Comparison of ENCODE assay signal across 1 cellular context in genomic region chr11:106021967-106022794, GRCh38.
TF ChIP-seq lines count a peak whose summit lies in the region.

MSANTD4 (minus strand) TSS chr11:106022240; CDS start chr11:106010917, 11,323 bp downstream.

TF ChIP-seq in HEK293, 187 proteins besides CTCF, POLR2A, EP300 and RAD21 (continued from another document and continues in another):
- TF ChIP-seq ZSCAN5A (tag by site-specific recombination; IDR thresholded peaks at IDR 0.05), result no peak
- TF ChIP-seq GLI4 (tag by site-specific recombination; IDR thresholded peaks at IDR 0.05), result no peak
- TF ChIP-seq ZNF777 (tag by site-specific recombination; IDR thresholded peaks at IDR 0.05; ENCODE audit: borderline replicate concordance), result no peak
- no peak for TF ChIP-seq REST (tag by site-specific recombination; IDR thresholded peaks at IDR 0.05)
- no peak for TF ChIP-seq ZNF488 (tag by site-specific recombination; IDR thresholded peaks at IDR 0.05)
- TF ChIP-seq ZFP69B (tag by site-specific recombination; IDR thresholded peaks at IDR 0.05), result no peak
- TF ChIP-seq ZNF169 (tag by site-specific recombination; IDR thresholded peaks at IDR 0.05), result no peak
- peak; percentile 46 for TF ChIP-seq SETDB1 (IDR thresholded peaks at IDR 0.05; ENCODE audit: insufficient read length, low read length)
- TF ChIP-seq INSM2 (tag by site-specific recombination; IDR thresholded peaks at IDR 0.05), result no peak; the same call in 1 of the 2 replicates
- no peak for TF ChIP-seq ZNF529 (tag by site-specific recombination; IDR thresholded peaks at IDR 0.05; ENCODE audit: insufficient replicate concordance)
- no peak for TF ChIP-seq ZNF2 (tag by site-specific recombination; IDR thresholded peaks at IDR 0.05)
- TF ChIP-seq ZNF133 (tag by site-specific recombination; IDR thresholded peaks at IDR 0.05), result no peak
- no peak for TF ChIP-seq ZNF510 (tag by site-specific recombination; IDR thresholded peaks at IDR 0.05; ENCODE audit: insufficient replicate concordance)
- no peak for TF ChIP-seq ZBTB21 (tag by site-specific recombination; IDR thresholded peaks at IDR 0.05)
- TF ChIP-seq ZNF704 (tag by site-specific recombination; IDR thresholded peaks at IDR 0.05), result no peak
- peak; percentile 94 for TF ChIP-seq SP3 (tag by site-specific recombination; IDR thresholded peaks at IDR 0.05)
- TF ChIP-seq ZNF398 (tag by site-specific recombination; IDR thresholded peaks at IDR 0.05), result no peak
- TF ChIP-seq ZNF623 (tag by site-specific recombination; IDR thresholded peaks at IDR 0.05), result no peak
- TF ChIP-seq PRDM2 (tag by site-specific recombination; IDR thresholded peaks at IDR 0.05; ENCODE audit: borderline replicate concordance), result no peak
- TF ChIP-seq ZFP3 (tag by site-specific recombination; IDR thresholded peaks at IDR 0.05; ENCODE audit: low read depth), result no peak
- TF ChIP-seq MZF1 (tag by site-specific recombination; IDR thresholded peaks at IDR 0.05; ENCODE audit: borderline replicate concordance), result no peak
- TF ChIP-seq ZNF416 (tag by site-specific recombination; IDR thresholded peaks at IDR 0.05), result no peak
- peak; percentile 56 for TF ChIP-seq ZBTB26 (tag by site-specific recombination; optimal IDR thresholded peaks at IDR 0.05)
- TF ChIP-seq ZBTB1 (tag by site-specific recombination; IDR thresholded peaks at IDR 0.05), result no peak
- TF ChIP-seq BCL6B (tag by site-specific recombination; IDR thresholded peaks at IDR 0.05), result no peak
- TF ChIP-seq ZNF341 (tag by site-specific recombination; IDR thresholded peaks at IDR 0.05; ENCODE audit: low read depth), result peak; percentile 97
- TF ChIP-seq ZNF645 (tag by site-specific recombination; IDR thresholded peaks at IDR 0.05), result no peak
- no peak for TF ChIP-seq ZNF280D (tag by site-specific recombination; IDR thresholded peaks at IDR 0.05)
- TF ChIP-seq ZNF302 (tag by site-specific recombination; IDR thresholded peaks at IDR 0.05; ENCODE audit: low read depth), result no peak
- no peak; the same call in 1 of the 2 replicates for TF ChIP-seq ZNF10 (tag by site-specific recombination; IDR thresholded peaks at IDR 0.05)
